2 cellular contexts compared by ENCODE assay signal in the genomic region with DNA sequence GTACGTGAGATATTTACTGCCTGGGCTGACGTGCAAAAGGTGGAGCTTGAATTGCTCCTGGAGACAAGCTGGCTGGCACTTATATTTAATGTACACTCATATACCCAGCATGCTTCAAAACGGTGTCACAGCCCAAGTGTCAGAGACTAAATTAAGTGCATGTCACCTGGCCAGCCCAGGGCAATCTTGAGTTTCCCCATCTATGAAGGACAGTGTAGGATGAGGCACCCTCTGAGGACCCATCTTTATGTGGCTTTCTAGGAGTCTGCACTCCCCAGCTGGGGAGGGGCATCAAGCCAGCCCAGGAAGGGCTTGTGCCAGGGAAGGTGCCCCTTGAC.
TF ChIP-seq lines count a peak whose summit lies in the region.

No MANE protein-coding gene starts in this region.

TF ChIP-seq in IMR-90, 13 proteins besides CTCF, POLR2A, EP300 and RAD21:
- no peak for TF ChIP-seq BHLHE40 (IDR thresholded peaks at IDR 0.05; ENCODE audit: low read depth, low read length)

TF ChIP-seq in H1, 55 proteins besides CTCF, POLR2A, EP300 and RAD21:
- TF ChIP-seq HDAC6 (IDR thresholded peaks at IDR 0.05; ENCODE audit: low read depth, low read length) = no peak
- TF ChIP-seq CBX8 (IDR thresholded peaks at IDR 0.05; ENCODE audit: borderline replicate concordance, low read depth, low read length) = no peak
- TF ChIP-seq GTF2F1 (IDR thresholded peaks at IDR 0.05; ENCODE audit: borderline replicate concordance, low read depth, low read length) = no peak
- no peak for TF ChIP-seq EGR1 (IDR thresholded peaks at IDR 0.05; ENCODE audit: borderline replicate concordance, low read depth, low read length)
